Comparison of ENCODE assay signal across 17 cellular contexts in the genomic region with DNA sequence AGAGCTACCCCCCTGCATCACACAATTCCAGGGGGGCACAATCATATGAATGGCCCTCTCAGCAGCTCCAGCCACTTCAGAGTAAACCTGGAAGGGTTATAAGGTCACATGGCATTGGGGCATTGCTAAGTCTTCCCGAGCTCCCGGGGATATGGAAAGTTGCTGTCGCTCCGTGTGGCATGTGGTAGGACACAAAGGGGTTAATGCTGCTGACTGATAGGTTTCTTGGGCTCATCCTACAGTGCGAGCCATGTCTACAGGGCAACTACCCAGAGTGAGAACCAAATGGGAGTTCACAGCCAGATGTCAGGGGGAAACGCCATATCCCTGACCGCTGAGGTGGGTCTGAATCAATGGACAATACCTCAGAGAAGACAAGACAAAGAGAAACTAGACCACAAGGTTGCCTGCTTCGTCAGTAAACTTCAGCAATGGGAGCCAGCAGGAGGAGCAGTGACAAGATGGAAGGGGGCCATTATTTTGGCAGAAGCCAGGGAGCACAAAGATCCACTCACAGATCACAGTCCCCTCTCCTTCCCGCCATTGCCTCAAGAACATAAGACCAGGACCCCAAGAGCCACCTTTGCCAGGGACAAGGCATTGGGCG. TPM values are rescaled to one million over a fixed set of nuclear protein-coding genes. Genes with fewer than 3 reads are reported as not detected.
DNase-seq lines count a peak whose midpoint lies in the region; ATAC-seq, FAIRE-seq and TF ChIP-seq lines count a peak whose summit lies in the region.
"Had no signal": no experiment of that assay in that cellular context is flagged by ENCODE, and none has a peak within 500 bp of the region (broad histone marks: within the 10 kb centered on the region; RNA-seq: fewer than 3 reads in every experiment).

No MANE protein-coding gene starts in this region.

- H4K20me1 ChIP-seq in Loucy (ENCODE audit: insufficient read depth, low read length, poor library complexity, severe bottlenecking) = no peaks in the 10 kb centered on the region

- H3K4ac ChIP-seq in neuronal stem cell (ENCODE audit: low read length) = no peak overlapping the region

- no peak overlapping the region for H4K91ac ChIP-seq in neuronal stem cell (ENCODE audit: low read depth, low read length, poor library complexity)

- H2BK12ac ChIP-seq in neuronal stem cell (ENCODE audit: low read length) = no peak overlapping the region

- H3K36me3 ChIP-seq in Loucy (ENCODE audit: insufficient read depth, low read length) (no peaks in the 10 kb centered on the region), brain microvascular endothelial cell (replicated peaks) (no peaks in the 10 kb centered on the region), neuronal stem cell (replicated peaks in 1 of 2; ENCODE audit: control insufficient read depth in 2 of 2, insufficient read depth in 2 of 2, low read length in 2 of 2) (no peaks in the 10 kb centered on the region)
- no peaks in the 10 kb centered on the region for H3K36me3 ChIP-seq in CD8-positive, alpha-beta T cell (ENCODE audit: insufficient read depth, low read length)
- H3K36me3 ChIP-seq: uterus had no signal

- H3K4me1 ChIP-seq in Loucy (ENCODE audit: insufficient read depth, low read length, poor library complexity, severe bottlenecking) (peaks cover 4% of the 10 kb centered on the region), neuronal stem cell (ENCODE audit: control insufficient read depth in 2 of 2, insufficient read depth in 1 of 2, low read depth in 1 of 2, low read length in 2 of 2) (peaks cover 0 to 3% of the 10 kb centered on the region in 2 donors)
- H3K4me1 ChIP-seq in CD8-positive, alpha-beta T cell (ENCODE audit: insufficient read depth, low read length) = no peaks in the 10 kb centered on the region
- H3K4me1 ChIP-seq: uterus had no signal

- H2BK120ac ChIP-seq in neuronal stem cell (ENCODE audit: low read depth, low read length) = no peak overlapping the region

- H2AK5ac ChIP-seq in neuronal stem cell (ENCODE audit: low read depth, low read length) = no peak overlapping the region

- H2AFZ ChIP-seq in Loucy (ENCODE audit: low read length) = peak overlapping the region; percentile 79
- H2AFZ ChIP-seq in neuronal stem cell (ENCODE audit: low read length) = peak overlapping the region; percentile 62

- H3K79me1 ChIP-seq in neuronal stem cell (ENCODE audit: low read depth, low read length) = no peaks in the 10 kb centered on the region

- H2BK15ac ChIP-seq in neuronal stem cell (ENCODE audit: low read length) = no peak overlapping the region

- no peak overlapping the region for H3K18ac ChIP-seq in neuronal stem cell (ENCODE audit: low read length)

- H3K23ac ChIP-seq in neuronal stem cell (ENCODE audit: low read depth, low read length, poor library complexity) = no peak overlapping the region

- POLR2A ChIA-PET in CD8-positive, alpha-beta T cell (lab: Charles Lee) = no interaction called here

- H3K9me3 ChIP-seq in Loucy (ENCODE audit: insufficient read depth, low read depth, low read length) = no peaks in the 10 kb centered on the region
- no peaks in the 10 kb centered on the region for H3K9me3 ChIP-seq in neuronal stem cell (replicated peaks in 1 of 2; ENCODE audit: control insufficient read depth in 2 of 2, insufficient read depth in 1 of 2, low read depth in 1 of 2, low read length in 2 of 2)
- no peaks in the 10 kb centered on the region for H3K9me3 ChIP-seq in CD8-positive, alpha-beta T cell (ENCODE audit: low read length)
- H3K9me3 ChIP-seq: uterus had no signal

- H3K9ac ChIP-seq in Loucy (ENCODE audit: low read depth, low read length, poor library complexity, severe bottlenecking) (no peak overlapping the region), neuronal stem cell (ENCODE audit: low read depth, low read length, poor library complexity) (no peak overlapping the region)

- peak; percentile 6 for DNase-seq in NCI-H748 (lab: John Stamatoyannopoulos, UW; ENCODE audit: unreplicated experiment)
- no peak for DNase-seq in NCI-H748 treated with DMSO at 0.1 percent for 48 hours (lab: John Stamatoyannopoulos, UW)
- DNase-seq in brain microvascular endothelial cell = no peak
- no peak for DNase-seq in neuronal stem cell (ENCODE audit: low spot score)
- no peak for DNase-seq in GM19239 (ENCODE audit: insufficient read length, low spot score)
- DNase-seq in CD8-positive, alpha-beta T cell = no peak
- DNase-seq: activated CD4-positive, alpha-beta T cell treated with anti-CD3 and anti-CD28 coated beads, Interleukin-2, amount 50 U/mL, for 1 hour; occipital lobe; uterus had no signal

- CTCF ChIA-PET in CD8-positive, alpha-beta T cell (lab: Charles Lee) = interaction anchor here (0.7 to 4.9 kb wide), 3 partner anchors 8 to 146 kb away, joined by 3 to 34 read pairs (median 3); no protein-coding TSS in a partner anchor

- H3K27ac ChIP-seq in brain microvascular endothelial cell = no peak overlapping the region
- no peak overlapping the region for H3K27ac ChIP-seq in neuronal stem cell (replicated peaks; ENCODE audit: low read length)
- no peak overlapping the region for H3K27ac ChIP-seq in CD8-positive, alpha-beta T cell (ENCODE audit: low read depth, low read length)
- H3K27ac ChIP-seq: uterus had no signal

- no peaks in the 10 kb centered on the region for H3K4me1 Mint-ChIP-seq in CD8-positive, alpha-beta T cell (ENCODE audit: low read depth)
- H3K4me1 Mint-ChIP-seq: central memory CD8-positive, alpha-beta T cell had no signal

- H3K36me3 Mint-ChIP-seq in CD8-positive, alpha-beta T cell = no peaks in the 10 kb centered on the region

- no peak overlapping the region for H3K4me3 ChIP-seq in Loucy (ENCODE audit: low read length, poor library complexity, severe bottlenecking)
- no peak overlapping the region for H3K4me3 ChIP-seq in brain microvascular endothelial cell (ENCODE audit: low read depth, low read length)
- no peak overlapping the region for H3K4me3 ChIP-seq in neuronal stem cell (ENCODE audit: low read length in 2 of 2)
- H3K4me3 ChIP-seq in CD8-positive, alpha-beta T cell (ENCODE audit: low read depth, low read length) = no peak overlapping the region
- H3K4me3 ChIP-seq: uterus had no signal

- H3K4me3 Mint-ChIP-seq in CD8-positive, alpha-beta T cell = no peak overlapping the region
- H3K4me3 Mint-ChIP-seq: central memory CD8-positive, alpha-beta T cell had no signal

- no peak overlapping the region for H4K8ac ChIP-seq in neuronal stem cell (ENCODE audit: low read depth, low read length)

- TF ChIP-seq CTCF in Loucy (conservative IDR thresholded peaks at IDR 0.05; ENCODE audit: low read length) (0 out of 2 replicates have a peak, but pooled peaks have one; percentile 27), brain microvascular endothelial cell (IDR thresholded peaks at IDR 0.05; ENCODE audit: low read depth, low read length, missing control alignments) (peak; percentile 29)
- TF ChIP-seq CTCF in CD8-positive, alpha-beta T cell (IDR thresholded peaks at IDR 0.05) = no peak

- in situ Hi-C loops in brain microvascular endothelial cell (cut with HindIII; ENCODE audit: low pct_ligation_motif_present, low sequenced_read_pairs) = loop anchor here (25.0 kb wide), 1 partner anchor 149 kb away; no protein-coding TSS in a partner anchor

- H3K79me2 ChIP-seq in Loucy (ENCODE audit: insufficient read depth, low read length) = no peaks in the 10 kb centered on the region

- H3K9me3 Mint-ChIP-seq in CD8-positive, alpha-beta T cell = no peaks in the 10 kb centered on the region
- H3K9me3 Mint-ChIP-seq: central memory CD8-positive, alpha-beta T cell had no signal

- no peak for FAIRE-seq in GM19239 (lab: Jason Lieb, UNC)

- H3K14ac ChIP-seq in neuronal stem cell (ENCODE audit: low read length) = no peak overlapping the region

- intact Hi-C loops in CD8-positive, alpha-beta T cell (cut with DNase I, micrococcal nuclease) = loop anchor here in 1 of 2 experiments (5.0 kb wide), 2 partner anchors 844 to 954 kb away; a partner anchor contains a TSS

- H3K27me3 Mint-ChIP-seq in CD8-positive, alpha-beta T cell (ENCODE audit: low read depth) = peaks cover 28% of the 10 kb centered on the region

- no peak for ATAC-seq in CD8-positive, alpha-beta T cell
- ATAC-seq in HG02623 (IDR thresholded peaks at IDR 0.05; ENCODE audit: unreplicated experiment) = no peak

- no CpG with 5 or more reads among the region's 10 CpGs for WGBS in neuronal stem cell (ENCODE audit: extremely low coverage in 2 of 2, insufficient read length in 2 of 2, insufficient replicate concordance in 1 of 2), 2 donors

- H3K4me2 ChIP-seq in Loucy (ENCODE audit: low read depth, low read length, poor library complexity, severe bottlenecking) = no peak overlapping the region
- no peak overlapping the region for H3K4me2 ChIP-seq in neuronal stem cell (ENCODE audit: insufficient read depth, low read length, poor library complexity, severe bottlenecking)

- H3K27me3 ChIP-seq in Loucy (ENCODE audit: insufficient read depth, low read length, poor library complexity, severe bottlenecking) (no peaks in the 10 kb centered on the region), brain microvascular endothelial cell (replicated peaks) (no peaks in the 10 kb centered on the region), neuronal stem cell (ENCODE audit: control insufficient read depth in 3 of 3, insufficient read depth in 3 of 3, low read depth in 1 of 3, low read length in 3 of 3) (no peaks in the 10 kb centered on the region)
- H3K27me3 ChIP-seq in CD8-positive, alpha-beta T cell (ENCODE audit: insufficient read depth, low read length) = no peaks in the 10 kb centered on the region
- H3K27me3 ChIP-seq: uterus had no signal

- H3K9me2 ChIP-seq in Loucy (replicated peaks; ENCODE audit: low read depth, low read length) = no peaks in the 10 kb centered on the region

- no peaks in the 10 kb centered on the region for H3F3A ChIP-seq in Loucy (ENCODE audit: low read depth)

- H3K27ac Mint-ChIP-seq in CD8-positive, alpha-beta T cell = no peak overlapping the region

- no peak overlapping the region for H2BK5ac ChIP-seq in neuronal stem cell (ENCODE audit: low read length)

RNA-seq across cellular contexts. Expression of a gene that starts 52.4 kb away (rescaled TPM):
- 26.0 TPM for polyA plus RNA-seq in neuronal stem cell (2013, experiment 1 of 2)
- 24.9 TPM for polyA plus RNA-seq in neuronal stem cell (2013, experiment 2 of 2)
- not detected for total RNA-seq in CD8-positive, alpha-beta T cell
- total RNA-seq: mesenteric fat pad; occipital lobe; OCI-LY7; T-helper 1 cell treated with Interleukin-12 subunit alpha and Interleukin-12 subunit beta and Interleukin-4 antibody, amounts not matched to agents 30 ng/mL and 1 ng/mL, for 36 hours; uterus had no signal
- polyA plus RNA-seq: AG04450, esophagus had no signal
